Comparison of ENCODE assay signal across 7 cellular contexts in the genomic region with DNA sequence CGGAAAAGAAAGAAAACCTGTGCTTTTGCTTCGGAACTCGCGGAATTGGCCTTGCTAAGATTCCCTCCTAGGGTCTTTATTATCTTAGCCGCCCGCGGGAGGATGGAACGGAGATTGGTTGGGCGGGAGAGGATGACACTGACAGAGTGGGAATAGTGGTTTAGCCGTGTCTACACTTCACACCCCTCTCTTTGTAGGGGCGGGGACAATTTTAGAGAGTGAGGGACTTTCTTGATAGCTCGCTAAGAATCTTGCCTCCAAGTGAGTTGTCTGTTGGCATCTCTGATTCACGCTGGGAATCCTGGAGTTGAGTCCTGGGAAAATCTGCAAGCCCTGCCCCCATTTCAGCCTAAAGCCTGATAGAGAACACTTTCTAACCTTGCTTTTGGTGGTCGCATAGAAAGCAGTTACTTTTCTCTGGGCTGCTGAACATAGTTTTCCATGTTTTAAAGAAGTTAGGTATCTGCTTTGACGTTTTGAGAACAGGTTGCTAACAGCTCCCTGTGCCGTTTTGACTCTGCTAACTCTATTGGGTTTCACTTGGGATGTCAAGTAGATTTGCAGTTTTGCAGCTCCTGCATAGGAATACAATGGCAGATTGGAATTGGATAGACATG. TPM values are rescaled to one million over a fixed set of nuclear protein-coding genes. Genes with fewer than 3 reads are reported as not detected.
DNase-seq lines count a peak whose midpoint lies in the region; ATAC-seq and TF ChIP-seq lines count a peak whose summit lies in the region.

No MANE protein-coding gene starts in this region.

- peak overlapping the region; percentile 99 for H3K27ac Mint-ChIP-seq in dendritic cell treated with granulocyte-macrophage colony-stimulating factor and Interleukin-4, amounts not matched to agents 40 ng/mL and 50 ng/mL, for 4 days

- H3K4me1 ChIP-seq in mesodermal cell (ENCODE audit: control insufficient read depth, insufficient read depth, low read length, poor library complexity, severe bottlenecking), result no peaks in the 10 kb centered on the region
- peaks cover 16% of the 10 kb centered on the region for H3K4me1 ChIP-seq in stomach smooth muscle (ENCODE audit: control insufficient read depth, insufficient read depth, low read length)

- intact Hi-C loops in dendritic cell treated with granulocyte-macrophage colony-stimulating factor and Interleukin-4, amounts not matched to agents 40 ng/mL and 50 ng/mL, for 4 days (cut with micrococcal nuclease), result no loop called here

- H3K4me3 ChIP-seq in GM08714 (ENCODE audit: low read length) (peak overlapping the region; percentile 96), mesodermal cell (ENCODE audit: extremely low read depth, insufficient read depth, low read length, poor library complexity, severe bottlenecking) (peak overlapping the region; percentile 88), stomach smooth muscle (ENCODE audit: low read length in 2 of 2) (peak overlapping the region; percentile 100)

- no peak for DNase-seq in iPS-NIHi11 (ENCODE audit: low spot score)

- peaks cover 38% of the 10 kb centered on the region for H3K36me3 ChIP-seq in mesodermal cell (ENCODE audit: control insufficient read depth, insufficient read depth, low read length)
- H3K36me3 ChIP-seq in stomach smooth muscle (ENCODE audit: control insufficient read depth in 2 of 2, insufficient read depth in 2 of 2, low read length in 2 of 2), result peaks cover 4 to 15% of the 10 kb centered on the region in 2 donors

- no peaks in the 10 kb centered on the region for H3K4me1 Mint-ChIP-seq in dendritic cell treated with granulocyte-macrophage colony-stimulating factor and Interleukin-4, amounts not matched to agents 40 ng/mL and 50 ng/mL, for 4 days (ENCODE audit: low read depth)

- H3K36me3 Mint-ChIP-seq in dendritic cell treated with granulocyte-macrophage colony-stimulating factor and Interleukin-4, amounts not matched to agents 40 ng/mL and 50 ng/mL, for 4 days (ENCODE audit: low read depth), result peaks cover 45% of the 10 kb centered on the region

- H3K27me3 ChIP-seq in stomach smooth muscle (ENCODE audit: control insufficient read depth in 1 of 2, insufficient read depth in 2 of 2, low read length in 2 of 2), result no peaks in the 10 kb centered on the region

- ATAC-seq in HG02973 (IDR thresholded peaks at IDR 0.05; ENCODE audit: unreplicated experiment), result peak; percentile 9
- peak; percentile 39 for ATAC-seq in SK-N-SH treated with all-trans-retinoic acid at 6 μM for 48 hours

- peak overlapping the region; percentile 99 to 100 for H3K9ac ChIP-seq in stomach smooth muscle (ENCODE audit: low read length in 2 of 2)

- peak overlapping the region; percentile 99 for H3K4me3 Mint-ChIP-seq in dendritic cell treated with granulocyte-macrophage colony-stimulating factor and Interleukin-4, amounts not matched to agents 40 ng/mL and 50 ng/mL, for 4 days

- peaks cover under 1% of the 10 kb centered on the region for H3K9me3 Mint-ChIP-seq in dendritic cell treated with granulocyte-macrophage colony-stimulating factor and Interleukin-4, amounts not matched to agents 40 ng/mL and 50 ng/mL, for 4 days

- H3K9me3 ChIP-seq in mesodermal cell (ENCODE audit: control insufficient read depth, low read length) (peaks cover under 1% of the 10 kb centered on the region), stomach smooth muscle (ENCODE audit: control insufficient read depth in 2 of 2, low read length in 2 of 2) (no peaks in the 10 kb centered on the region)

- H3K27ac ChIP-seq in mesodermal cell (ENCODE audit: low read depth, low read length, severe bottlenecking), result peak overlapping the region; percentile 98
- H3K27ac ChIP-seq in stomach smooth muscle (ENCODE audit: low read length), result peak overlapping the region; percentile 94

- 0 to 2% methylated on average over 7 to 10 of the region's 16 CpGs for whole genome bisulfite sequencing in mesodermal cell (ENCODE audit: insufficient coverage in 2 of 2), 2 experiments

- H3K27me3 Mint-ChIP-seq in dendritic cell treated with granulocyte-macrophage colony-stimulating factor and Interleukin-4, amounts not matched to agents 40 ng/mL and 50 ng/mL, for 4 days, result no peaks in the 10 kb centered on the region

TF ChIP-seq in SK-N-SH treated with all-trans-retinoic acid at 6 μM for 48 hours, 23 proteins besides CTCF, POLR2A, EP300 and RAD21:
- TF ChIP-seq ZFP3 (CRISPR knock-in tag; IDR thresholded peaks at IDR 0.05) (no peak), TOX (CRISPR knock-in tag; IDR thresholded peaks at IDR 0.05; ENCODE audit: borderline replicate concordance) (no peak), ARNTL (CRISPR knock-in tag; IDR thresholded peaks at IDR 0.05; ENCODE audit: borderline replicate concordance, low read depth) (no peak), RARB (CRISPR knock-in tag; IDR thresholded peaks at IDR 0.05) (no peak), CSDC2 (CRISPR knock-in tag; IDR thresholded peaks at IDR 0.05) (no peak), TSHZ2 (CRISPR knock-in tag; IDR thresholded peaks at IDR 0.05) (no peak)
- TF ChIP-seq, protein P1, sequence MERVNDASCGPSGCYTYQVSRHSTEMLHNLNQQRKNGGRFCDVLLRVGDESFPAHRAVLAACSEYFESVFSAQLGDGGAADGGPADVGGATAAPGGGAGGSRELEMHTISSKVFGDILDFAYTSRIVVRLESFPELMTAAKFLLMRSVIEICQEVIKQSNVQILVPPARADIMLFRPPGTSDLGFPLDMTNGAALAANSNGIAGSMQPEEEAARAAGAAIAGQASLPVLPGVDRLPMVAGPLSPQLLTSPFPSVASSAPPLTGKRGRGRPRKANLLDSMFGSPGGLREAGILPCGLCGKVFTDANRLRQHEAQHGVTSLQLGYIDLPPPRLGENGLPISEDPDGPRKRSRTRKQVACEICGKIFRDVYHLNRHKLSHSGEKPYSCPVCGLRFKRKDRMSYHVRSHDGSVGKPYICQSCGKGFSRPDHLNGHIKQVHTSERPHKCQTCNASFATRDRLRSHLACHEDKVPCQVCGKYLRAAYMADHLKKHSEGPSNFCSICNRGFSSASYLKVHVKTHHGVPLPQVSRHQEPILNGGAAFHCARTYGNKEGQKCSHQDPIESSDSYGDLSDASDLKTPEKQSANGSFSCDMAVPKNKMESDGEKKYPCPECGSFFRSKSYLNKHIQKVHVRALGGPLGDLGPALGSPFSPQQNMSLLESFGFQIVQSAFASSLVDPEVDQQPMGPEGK (CRISPR knock-in tag; IDR thresholded peaks at IDR 0.05; ENCODE audit: borderline replicate concordance), result no peak

RNA-seq across cellular contexts. Expression of gene NOL11, which starts 0.7 kb away (rescaled TPM):
- polyA plus RNA-seq in mesodermal cell (2013, experiment 1 of 2), result 41.4 TPM
- 45.0 TPM for polyA plus RNA-seq in mesodermal cell (2013, experiment 2 of 2)
